In the genomic region with DNA sequence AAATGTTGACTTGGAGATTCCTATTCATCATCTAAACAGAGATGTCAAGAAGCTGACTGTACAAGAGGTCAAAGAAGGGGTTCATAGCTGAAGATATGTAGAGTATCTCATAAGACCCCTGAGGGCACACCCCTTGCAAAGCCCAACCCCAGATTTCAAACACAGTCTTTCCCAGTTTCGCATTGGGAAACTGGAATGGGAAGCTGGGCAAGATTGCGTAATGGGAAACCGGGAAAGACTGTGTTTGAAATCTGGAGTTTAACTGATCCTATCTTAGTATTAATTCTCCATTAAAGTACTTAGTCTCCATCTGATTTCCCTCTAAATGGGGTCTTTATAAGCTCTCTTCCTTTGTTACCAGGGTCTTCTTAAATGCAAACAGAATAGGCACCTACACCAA, we compare ENCODE assay signal across 25 cellular contexts.
"Had no signal": no experiment of that assay in that cellular context is flagged by ENCODE, and none has a peak within 500 bp of the region (broad histone marks: within the 10 kb centered on the region; RNA-seq: fewer than 3 reads in every experiment).

No MANE protein-coding gene starts in this region.

- H3K9ac ChIP-seq: parathyroid adenoma had no signal

- H2AFZ ChIP-seq: parathyroid adenoma had no signal

- DNase-seq: cortex of kidney; dorsolateral prefrontal cortex; effector CD8-positive, alpha-beta T cell; esophagus squamous epithelium; foreskin keratinocyte; head of caudate nucleus; hippocampal formation; left colon; left ventricle myocardium superior; mesendoderm; naive B cell; nephron progenitor cell; psoas muscle; retina; right lobe of liver; stimulated activated CD4-positive, alpha-beta T cell treated with anti-CD3 and anti-CD28 coated beads, Interleukin-4, amount 100 ng/mL, for 1 hour; stimulated activated CD8-positive, alpha-beta memory T cell treated with anti-CD3 and anti-CD28 coated beads, Interleukin-4, amount 100 ng/mL, for 48 hours; stimulated activated naive CD8-positive, alpha-beta T cell treated with anti-CD3 and anti-CD28 coated beads, Interleukin-15, Interleukin-2, amounts not matched to agents 100 U/mL and 50 U/mL, for 24 hours; thyroid gland; upper lobe of left lung; uterus had no signal

- H3K27ac ChIP-seq: dorsolateral prefrontal cortex, foreskin keratinocyte, parathyroid adenoma, psoas muscle, right lobe of liver, suprapubic skin, thyroid gland, upper lobe of left lung had no signal

- H3K27me3 ChIP-seq: dorsolateral prefrontal cortex, esophagus squamous epithelium, foreskin keratinocyte, right lobe of liver, suprapubic skin, thyroid gland, upper lobe of left lung, uterus had no signal

- H3K27ac Mint-ChIP-seq: naive B cell; nephron progenitor cell; stimulated activated effector memory CD8-positive, alpha-beta T cell treated with anti-CD3 and anti-CD28 coated beads, Interleukin-12 subunit alpha, Interleukin-12 subunit beta, amount 100 ng/mL, for 72 hours had no signal

- H3K4me1 ChIP-seq: parathyroid adenoma, psoas muscle, thyroid gland, uterus had no signal

- H3K79me2 ChIP-seq: parathyroid adenoma had no signal

- H3K4me3 ChIP-seq: dorsolateral prefrontal cortex, esophagus squamous epithelium, lung, psoas muscle, right lobe of liver, suprapubic skin, thyroid gland, upper lobe of left lung, uterus had no signal

- H3K9me3 ChIP-seq: esophagus squamous epithelium, psoas muscle, right lobe of liver, suprapubic skin, thyroid gland, upper lobe of left lung, uterus had no signal

- H3K4me1 Mint-ChIP-seq: nephron progenitor cell; stimulated activated effector memory CD8-positive, alpha-beta T cell treated with anti-CD3 and anti-CD28 coated beads, Interleukin-12 subunit alpha, Interleukin-12 subunit beta, amount 100 ng/mL, for 72 hours had no signal

- H3K4me3 Mint-ChIP-seq: naive B cell; nephron progenitor cell; stimulated activated effector memory CD8-positive, alpha-beta T cell treated with anti-CD3 and anti-CD28 coated beads, Interleukin-12 subunit alpha, Interleukin-12 subunit beta, amount 100 ng/mL, for 72 hours had no signal

- H3K36me3 ChIP-seq: esophagus squamous epithelium, right lobe of liver, suprapubic skin, thyroid gland, upper lobe of left lung, uterus had no signal

- H3K9me3 Mint-ChIP-seq: nephron progenitor cell; stimulated activated effector memory CD8-positive, alpha-beta T cell treated with anti-CD3 and anti-CD28 coated beads, Interleukin-12 subunit alpha, Interleukin-12 subunit beta, amount 100 ng/mL, for 72 hours had no signal

- ATAC-seq: foreskin keratinocyte; left colon; left ventricle myocardium superior; psoas muscle; stimulated activated effector memory CD8-positive, alpha-beta T cell treated with anti-CD3 and anti-CD28 coated beads, Interleukin-12 subunit alpha, Interleukin-12 subunit beta, amount 100 ng/mL, for 72 hours; stimulated activated naive CD8-positive, alpha-beta T cell treated with anti-CD3 and anti-CD28 coated beads, Interleukin-15, Interleukin-2, amounts not matched to agents 100 U/mL and 50 U/mL, for 24 hours had no signal

- H3K27me3 Mint-ChIP-seq: naive B cell had no signal

- H3K36me3 Mint-ChIP-seq: naive B cell; stimulated activated effector memory CD8-positive, alpha-beta T cell treated with anti-CD3 and anti-CD28 coated beads, Interleukin-12 subunit alpha, Interleukin-12 subunit beta, amount 100 ng/mL, for 72 hours had no signal
